Comparison of ENCODE assay signal across 16 cellular contexts in genomic region chr21:46344219-46344915, GRCh38. TPM values are rescaled to one million over a fixed set of nuclear protein-coding genes. Genes with fewer than 3 reads are reported as not detected.
A peak's percentile ranks its signal among the peaks of the same experiment; 100 is the strongest.
DNase-seq lines count a peak whose midpoint lies in the region; ATAC-seq and TF ChIP-seq lines count a peak whose summit lies in the region.
"Had no signal": no experiment of that assay in that cellular context is flagged by ENCODE, and none has a peak within 500 bp of the region (broad histone marks: within the 10 kb centered on the region; RNA-seq: fewer than 3 reads in every experiment).

No MANE protein-coding gene starts in this region.

- no peak overlapping the region for H3K9ac ChIP-seq in neuronal stem cell (ENCODE audit: low read depth, low read length, poor library complexity)
- H3K9ac ChIP-seq: BLaER1 had no signal

- H4K91ac ChIP-seq in neuronal stem cell (ENCODE audit: low read depth, low read length, poor library complexity), result no peak overlapping the region

- TF ChIP-seq POLR2A in tibial nerve (IDR thresholded peaks at IDR 0.05), result no peak

- H4K8ac ChIP-seq in neuronal stem cell (ENCODE audit: low read depth, low read length), result no peak overlapping the region

- peaks cover 15% of the 10 kb centered on the region for H3K79me1 ChIP-seq in neuronal stem cell (ENCODE audit: low read depth, low read length)

- H3K27ac ChIP-seq in neuronal stem cell (replicated peaks; ENCODE audit: low read length) (no peak overlapping the region), aorta (ENCODE audit: low read depth in 1 of 2, low read length in 2 of 2) (no peak overlapping the region), tibial nerve (no peak overlapping the region), upper lobe of right lung (no peak overlapping the region)
- H3K27ac ChIP-seq: BLaER1 had no signal

- peaks cover 30% of the 10 kb centered on the region for H3K36me3 Mint-ChIP-seq in effector memory CD8-positive, alpha-beta T cell (ENCODE audit: insufficient read depth)

- H3K4ac ChIP-seq in neuronal stem cell (ENCODE audit: low read length), result no peak overlapping the region

- intact Hi-C loops in aorta (cut with DNase I) (no loop called here), upper lobe of right lung (cut with DNase I) (no loop called here)

- no peaks in the 10 kb centered on the region for H3K9me3 Mint-ChIP-seq in effector memory CD8-positive, alpha-beta T cell
- H3K9me3 Mint-ChIP-seq: CD14-positive monocyte had no signal

- H3K14ac ChIP-seq in neuronal stem cell (ENCODE audit: low read length), result no peak overlapping the region

- H2BK120ac ChIP-seq in neuronal stem cell (ENCODE audit: low read depth, low read length), result no peak overlapping the region

- no peak for ATAC-seq in effector memory CD8-positive, alpha-beta T cell (replicated peaks)
- ATAC-seq in aorta (ENCODE audit: low FRiP score), result no peak
- no peak for ATAC-seq in upper lobe of right lung
- ATAC-seq: GM12878 had no signal

- peak overlapping the region; percentile 65 for H3K23ac ChIP-seq in neuronal stem cell (ENCODE audit: low read depth, low read length, poor library complexity)

- WGBS in neuronal stem cell (ENCODE audit: extremely low coverage in 2 of 2, insufficient read length in 2 of 2, insufficient replicate concordance in 1 of 2), 2 donors, result no CpG with 5 or more reads among the region's 20 CpGs
- 96 to 98% methylated on average over 20 of the region's 20 CpGs for WGBS in aorta, 2 donors
- WGBS in tibial nerve, 2 donors, result 96 to 98% methylated on average over 20 of the region's 20 CpGs

- H3K36me3 ChIP-seq in H7 (replicated peaks; ENCODE audit: control insufficient read depth, insufficient read depth, low read length) (peaks cover 13% of the 10 kb centered on the region), neuronal stem cell (replicated peaks in 1 of 2; ENCODE audit: control insufficient read depth in 2 of 2, insufficient read depth in 2 of 2, low read length in 2 of 2) (peaks cover 36 to 73% of the 10 kb centered on the region in 2 donors), aorta (ENCODE audit: control insufficient read depth in 1 of 2, insufficient read depth in 2 of 2, low read length in 1 of 2) (peaks cover 0 to 12% of the 10 kb centered on the region in 2 donors), tibial nerve (peaks cover 2 to 70% (median 11%) of the 10 kb centered on the region in 3 donors), upper lobe of right lung (peaks cover 50% of the 10 kb centered on the region)

- no peak overlapping the region for H2BK12ac ChIP-seq in neuronal stem cell (ENCODE audit: low read length)

- no peak overlapping the region for H2BK5ac ChIP-seq in neuronal stem cell (ENCODE audit: low read length)

- H3K27me3 ChIP-seq in H7 (ENCODE audit: control insufficient read depth, insufficient read depth, low read length) (no peaks in the 10 kb centered on the region), neuronal stem cell (ENCODE audit: control insufficient read depth in 3 of 3, insufficient read depth in 3 of 3, low read depth in 1 of 3, low read length in 3 of 3) (no peaks in the 10 kb centered on the region), aorta (ENCODE audit: control insufficient read depth in 1 of 2, insufficient read depth in 2 of 2, low read length in 1 of 2) (no peaks in the 10 kb centered on the region), tibial nerve (no peaks in the 10 kb centered on the region), upper lobe of right lung (no peaks in the 10 kb centered on the region)
- H3K27me3 ChIP-seq: BLaER1 had no signal

- H3K4me1 ChIP-seq in neuronal stem cell (ENCODE audit: control insufficient read depth in 2 of 2, insufficient read depth in 1 of 2, low read depth in 1 of 2, low read length in 2 of 2) (no peaks in the 10 kb centered on the region), aorta (ENCODE audit: control insufficient read depth in 1 of 2, insufficient read depth in 2 of 2, low read length in 2 of 2) (no peaks in the 10 kb centered on the region), tibial nerve (no peaks in the 10 kb centered on the region), upper lobe of right lung (no peaks in the 10 kb centered on the region)
- H3K4me1 ChIP-seq: BLaER1, HAP-1 had no signal

- DNase-seq in H7 (peak; percentile 43), neuronal stem cell (ENCODE audit: low spot score) (no peak), aorta (peak; percentile 38 to 71), tibial nerve (ENCODE audit: low spot score in 2 of 2) (no peak), upper lobe of right lung (no peak)
- no peak for DNase-seq in effector memory CD8-positive, alpha-beta T cell
- DNase-seq in activated naive CD4-positive, alpha-beta T cell (lab: John Stamatoyannopoulos, UW), result no peak
- DNase-seq: 8988T; CD4-positive, alpha-beta memory T cell; DMS153; DMS79 treated with DMSO at 0.1 percent for 48 hours; GOT3 had no signal

- no peak for TF ChIP-seq CTCF in tibial nerve (IDR thresholded peaks at IDR 0.05)
- no peak for TF ChIP-seq CTCF in upper lobe of right lung (IDR thresholded peaks at IDR 0.05)

- H3K27ac Mint-ChIP-seq in effector memory CD8-positive, alpha-beta T cell, result peak overlapping the region; percentile 83 to 84

- H2AFZ ChIP-seq in neuronal stem cell (ENCODE audit: low read length), result no peak overlapping the region

- H3K4me2 ChIP-seq in neuronal stem cell (ENCODE audit: insufficient read depth, low read length, poor library complexity, severe bottlenecking), result no peak overlapping the region
- H3K4me2 ChIP-seq: BLaER1 had no signal

- TF ChIP-seq EP300 in tibial nerve (IDR thresholded peaks at IDR 0.05), result no peak

- H3K9me3 ChIP-seq in neuronal stem cell (replicated peaks in 1 of 2; ENCODE audit: control insufficient read depth in 2 of 2, insufficient read depth in 1 of 2, low read depth in 1 of 2, low read length in 2 of 2) (peaks cover 0 to 8% of the 10 kb centered on the region in 2 donors), aorta (ENCODE audit: control insufficient read depth, low read length) (no peaks in the 10 kb centered on the region), tibial nerve (no peaks in the 10 kb centered on the region), upper lobe of right lung (no peaks in the 10 kb centered on the region)
- H3K9me3 ChIP-seq: HAP-1 had no signal

- H3K18ac ChIP-seq in neuronal stem cell (ENCODE audit: low read length), result no peak overlapping the region

- H2BK15ac ChIP-seq in neuronal stem cell (ENCODE audit: low read length), result no peak overlapping the region

- H3K4me3 ChIP-seq in H7 (ENCODE audit: insufficient read depth, low read depth, low read length) (no peak overlapping the region), neuronal stem cell (ENCODE audit: low read length in 2 of 2) (no peak overlapping the region), aorta (ENCODE audit: low read length in 2 of 2) (no peak overlapping the region), tibial nerve (no peak overlapping the region), upper lobe of right lung (no peak overlapping the region)
- H3K4me3 ChIP-seq: BLaER1, GM12878, HAP-1 had no signal

- H3K4me1 Mint-ChIP-seq in effector memory CD8-positive, alpha-beta T cell (ENCODE audit: low read depth in 2 of 2), result peaks cover 4 to 17% of the 10 kb centered on the region in 2 donors
- H3K4me1 Mint-ChIP-seq: CD14-positive monocyte had no signal

- no peaks in the 10 kb centered on the region for H3K27me3 Mint-ChIP-seq in effector memory CD8-positive, alpha-beta T cell
- H3K27me3 Mint-ChIP-seq: CD4-positive, alpha-beta memory T cell had no signal

- H2AK5ac ChIP-seq in neuronal stem cell (ENCODE audit: low read depth, low read length), result no peak overlapping the region

- H3K4me3 Mint-ChIP-seq in effector memory CD8-positive, alpha-beta T cell, result no peak overlapping the region
- H3K4me3 Mint-ChIP-seq: CD14-positive monocyte; CD4-positive, alpha-beta memory T cell had no signal

RNA-seq across cellular contexts. Expression of gene PCNT, which starts 20.4 kb away (rescaled TPM):
- total RNA-seq in H7 (2014; rRNA removed; shearing (Covaris generic)), result 20.7 and 37.7 TPM in 2 replicates
- 11.1 TPM for polyA plus RNA-seq in neuronal stem cell (2013, experiment 1 of 2)
- polyA plus RNA-seq in neuronal stem cell (2013, experiment 2 of 2), result 10.6 TPM
- total RNA-seq in aorta (10 to 100 TPM; 30.7 to 33.0 TPM), tibial nerve (10 to 100 TPM; 42.8 to 58.6 (median 45.9) TPM), upper lobe of right lung (29.3 TPM)
- polyA plus RNA-seq in aorta, result 10 to 100 TPM in 1 of 2 donors, 1 to 10 TPM in 1; 6.4 to 21.6 TPM

RNA-seq across cellular contexts. Expression of gene C21orf58, which starts 20.7 kb away (rescaled TPM):
- 16.8 and 26.4 TPM in 2 replicates for total RNA-seq in H7 (2014; rRNA removed; shearing (Covaris generic))
- polyA plus RNA-seq in neuronal stem cell (2013, experiment 1 of 2), result 29.5 TPM
- 29.2 TPM for polyA plus RNA-seq in neuronal stem cell (2013, experiment 2 of 2)
- total RNA-seq in aorta (1 to 10 TPM in 1 of 2 donors, under 1 TPM in 1; 0.81 to 3.7 TPM), tibial nerve (10 to 100 TPM in 1 of 4 donors, 1 to 10 TPM in 3; 2.2 to 11.1 (median 3.0) TPM), upper lobe of right lung (2.3 TPM)
- polyA plus RNA-seq in aorta, result 1 to 10 TPM in 1 of 2 donors, under 1 TPM in 1; 0.38 to 2.5 TPM

RNA-seq across cellular contexts. Expression of gene YBEY, which starts 58.2 kb away (rescaled TPM):
- total RNA-seq in H7 (2014; rRNA removed; shearing (Covaris generic)), result 28.0 and 35.0 TPM in 2 replicates
- polyA plus RNA-seq in neuronal stem cell (2013, experiment 1 of 2), result 36.3 TPM
- polyA plus RNA-seq in neuronal stem cell (2013, experiment 2 of 2), result 33.5 TPM
- total RNA-seq in aorta (10 to 100 TPM in 1 of 2 donors, 1 to 10 TPM in 1; 7.7 to 11.3 TPM), tibial nerve (10 to 100 TPM in 3 of 4 donors, 1 to 10 TPM in 1; 6.7 to 20.1 (median 15.5) TPM), upper lobe of right lung (14.0 TPM)
- 10 to 100 TPM; 15.7 to 16.7 TPM for polyA plus RNA-seq in aorta

RNA-seq across cellular contexts. Expression of gene MCM3AP, which starts 59.0 kb away (rescaled TPM):
- 84.8 and 112 TPM in 2 replicates for total RNA-seq in H7 (2014; rRNA removed; shearing (Covaris generic))
- polyA plus RNA-seq in neuronal stem cell (2013, experiment 1 of 2), result 40.7 TPM
- polyA plus RNA-seq in neuronal stem cell (2013, experiment 2 of 2), result 38.0 TPM
- total RNA-seq in aorta (100 to 1,000 TPM in 1 of 2 donors, 10 to 100 TPM in 1; 73.0 to 111 TPM), tibial nerve (100 to 1,000 TPM; 112 to 180 (median 146) TPM), upper lobe of right lung (92.2 TPM)
- polyA plus RNA-seq in aorta, result 10 to 100 TPM; 14.7 to 61.1 TPM

Comparison
In these comparisons a context has a peak if more than half of its experiments do, and no peak if none do; other contexts are left out.
1. DNase-seq: peak in H7 (single experiment) and aorta (2 of 2); none in effector memory CD8-positive, alpha-beta T cell (0 of 3), neuronal stem cell (single experiment), tibial nerve (0 of 2), activated naive CD4-positive, alpha-beta T cell (0 of 4) and upper lobe of right lung (single experiment).